ENCODE assay signal across 10 cellular contexts in genomic region chr19:7872306-7873204, GRCh38. TPM values are rescaled to one million over a fixed set of nuclear protein-coding genes. Genes with fewer than 3 reads are reported as not detected.
A peak's percentile ranks its signal among the peaks of the same experiment; 100 is the strongest.
DNase-seq lines count a peak whose midpoint lies in the region; ATAC-seq and TF ChIP-seq lines count a peak whose summit lies in the region.
"Had no signal": no experiment of that assay in that cellular context is flagged by ENCODE, and none has a peak within 500 bp of the region (broad histone marks: within the 10 kb centered on the region; RNA-seq: fewer than 3 reads in every experiment).

No MANE protein-coding gene starts in this region.

- H3K4me3 ChIP-seq in PC-3 (ENCODE audit: low read length) (no peak overlapping the region), fibroblast of lung (replicated peaks in 1 of 4; ENCODE audit: control extremely low read depth in 1 of 4, insufficient read depth in 1 of 4, low read depth in 3 of 4, low read length in 4 of 4) (no peak overlapping the region)
- H3K4me3 ChIP-seq: adrenal gland had no signal

- H4K20me1 ChIP-seq in PC-3 (ENCODE audit: low read length): no peaks in the 10 kb centered on the region
- H4K20me1 ChIP-seq in fibroblast of lung (ENCODE audit: control insufficient read depth, extremely low read depth, insufficient read depth, low read length): no peaks in the 10 kb centered on the region

- TF ChIP-seq CTCF in PC-3 (conservative IDR thresholded peaks at IDR 0.05; ENCODE audit: low read depth, low read length) (no peak), fibroblast of lung (conservative IDR thresholded peaks at IDR 0.05 in 1 of 2, IDR thresholded peaks at IDR 0.05 in 1 of 2; ENCODE audit: low read depth in 1 of 2, low read length in 2 of 2) (no peak), osteocyte (IDR thresholded peaks at IDR 0.05) (no peak), omental fat pad (IDR thresholded peaks at IDR 0.05) (no peak)

- DNase-seq in PC-3 (no peak), fibroblast of lung (ENCODE audit: low read depth in 2 of 2) (no peak), osteocyte (ENCODE audit: extremely low spot score, unreplicated experiment) (no peak), omental fat pad (ENCODE audit: low spot score) (no peak), NCI-H82 (lab: John Stamatoyannopoulos, UW) (no peak), SIG-M5 (lab: John Stamatoyannopoulos, UW) (no peak), DMS79 treated with DMSO at 0.1 percent for 48 hours (lab: John Stamatoyannopoulos, UW) (no peak)

- intact Hi-C loops in PC-3 (cut with micrococcal nuclease): loop anchor here (1.0 kb wide), 1 partner anchor 31 kb away; the partner anchor contains the start of gene MAP2K7

- H3F3A ChIP-seq in PC-3 (ENCODE audit: low read length, unreplicated experiment): peaks cover 10% of the 10 kb centered on the region

- H3K27me3 Mint-ChIP-seq in osteocyte (ENCODE audit: unreplicated experiment): peaks cover 28% of the 10 kb centered on the region

- H3K9me3 ChIP-seq in ES-I3 (ENCODE audit: control insufficient read depth, insufficient read depth, low read length) (no peaks in the 10 kb centered on the region), PC-3 (ENCODE audit: low read length) (no peaks in the 10 kb centered on the region), fibroblast of lung (ENCODE audit: control insufficient read depth, insufficient read depth, low read depth, low read length) (no peaks in the 10 kb centered on the region)
- H3K9me3 ChIP-seq: adrenal gland had no signal

- H3K4me1 ChIP-seq in ES-I3 (ENCODE audit: insufficient read depth, low read length) (peaks cover 2% of the 10 kb centered on the region; the same call in 1 of the 2 replicates), PC-3 (ENCODE audit: insufficient read depth, low read length) (peaks cover 24% of the 10 kb centered on the region), fibroblast of lung (ENCODE audit: control insufficient read depth, extremely low read depth, insufficient read depth, low read length) (peaks cover 7% of the 10 kb centered on the region)

- peaks cover 31% of the 10 kb centered on the region for H3K4me1 Mint-ChIP-seq in osteocyte (ENCODE audit: unreplicated experiment)

- H3K9ac ChIP-seq in ES-I3 (ENCODE audit: low read depth, low read length): peak overlapping the region; percentile 24; the same call in 1 of the 2 replicates
- H3K9ac ChIP-seq in PC-3 (ENCODE audit: low read length): no peak overlapping the region
- no peak overlapping the region for H3K9ac ChIP-seq in fibroblast of lung (ENCODE audit: insufficient read depth, low read length)

- no peak for ATAC-seq in PC-3
- ATAC-seq in omental fat pad (ENCODE audit: low FRiP score): no peak

- no peaks in the 10 kb centered on the region for H3K9me3 Mint-ChIP-seq in osteocyte (ENCODE audit: unreplicated experiment)

- H3K27ac Mint-ChIP-seq in osteocyte (ENCODE audit: unreplicated experiment): no peak overlapping the region

- peak overlapping the region; percentile 78 for H3K4me3 Mint-ChIP-seq in osteocyte (ENCODE audit: unreplicated experiment)

- H3K9me2 ChIP-seq in PC-3 (replicated peaks; ENCODE audit: low read length): no peaks in the 10 kb centered on the region

- POLR2A ChIA-PET in PC-3 (lab: Charles Lee; ENCODE audit: unreplicated experiment): no interaction called here

- H3K36me3 Mint-ChIP-seq in osteocyte (ENCODE audit: unreplicated experiment): no peaks in the 10 kb centered on the region

- H3K36me3 ChIP-seq in ES-I3 (ENCODE audit: insufficient read depth, low read length): no peaks in the 10 kb centered on the region
- H3K36me3 ChIP-seq in PC-3 (ENCODE audit: low read depth, low read length): no peaks in the 10 kb centered on the region
- H3K36me3 ChIP-seq in fibroblast of lung (ENCODE audit: control insufficient read depth, insufficient read depth, low read length): no peaks in the 10 kb centered on the region
- H3K36me3 ChIP-seq: adrenal gland had no signal

- H3K4me2 ChIP-seq in PC-3 (ENCODE audit: low read length) (peak overlapping the region; percentile 89), fibroblast of lung (ENCODE audit: extremely low read depth, insufficient read depth, low read length) (peak overlapping the region; percentile 10)

- no TSS peak for BruUV-seq in PC-3 (replicated peaks; lab: Mats Ljungman, UMichigan)

- CTCF ChIA-PET in PC-3 (lab: Charles Lee): no interaction called here

- H3K27ac ChIP-seq in PC-3 (ENCODE audit: low read length): no peak overlapping the region
- no peak overlapping the region for H3K27ac ChIP-seq in fibroblast of lung (ENCODE audit: insufficient read depth, low read length)

- H2AFZ ChIP-seq in PC-3 (ENCODE audit: low read length) (no peak overlapping the region), fibroblast of lung (ENCODE audit: low read length) (no peak overlapping the region)

- H3K79me2 ChIP-seq in PC-3 (ENCODE audit: low read length) (no peaks in the 10 kb centered on the region), fibroblast of lung (ENCODE audit: control insufficient read depth, insufficient read depth, low read length) (no peaks in the 10 kb centered on the region)

- H3K27me3 ChIP-seq in PC-3 (ENCODE audit: low read length) (no peaks in the 10 kb centered on the region), fibroblast of lung (ENCODE audit: control insufficient read depth, insufficient read depth, low read length) (peaks cover 17% of the 10 kb centered on the region)

RNA-seq across cellular contexts. Expression of gene PRR36, which starts 1.6 kb away (rescaled TPM):
- 2.4 and 2.5 TPM in 2 replicates for total RNA-seq in PC-3 (2014; rRNA removed)
- total RNA-seq in fibroblast of lung: under 0.01 TPM in 1 of 2 replicates, not detected in the other
- polyA plus RNA-seq in fibroblast of lung: not detected in 2 replicates
- polyA plus RNA-seq in fibroblast of lung (2012): 0.08 TPM in 1 of 2 replicates, not detected in the other
- polyA minus RNA-seq in fibroblast of lung (ENCODE audit: low replicate concordance): not detected in 2 replicates
- 0.24 and 0.51 TPM in 2 replicates for total RNA-seq in osteocyte
- not detected for total RNA-seq in omental fat pad
- total RNA-seq: Daoy had no signal

RNA-seq across cellular contexts. Expression of gene LRRC8E, which starts 15.8 kb away (rescaled TPM):
- total RNA-seq in PC-3 (2014; rRNA removed): 30.8 and 35.3 TPM in 2 replicates
- total RNA-seq in fibroblast of lung: 2.6 and 3.0 TPM in 2 replicates
- polyA plus RNA-seq in fibroblast of lung: 3.5 and 3.7 TPM in 2 replicates
- polyA plus RNA-seq in fibroblast of lung (2012): 3.2 and 4.7 TPM in 2 replicates
- 8.0 and 8.4 TPM in 2 replicates for polyA minus RNA-seq in fibroblast of lung (ENCODE audit: low replicate concordance)
- total RNA-seq in osteocyte: 3.3 and 3.5 TPM in 2 replicates
- total RNA-seq in omental fat pad: 1 to 10 TPM in 3 of 4 donors, under 1 TPM in 1; 0.79 to 6.5 (median 3.0) TPM

RNA-seq across cellular contexts. Expression of gene MAP2K7, which starts 31.1 kb away (rescaled TPM):
- total RNA-seq in PC-3 (2014; rRNA removed) (39.3 and 40.5 TPM in 2 replicates), fibroblast of lung (8.7 and 10.4 TPM in 2 replicates), osteocyte (34.4 and 42.1 TPM in 2 replicates), omental fat pad (10 to 100 TPM; 12.9 to 13.7 (median 13.6) TPM)
- 7.8 and 8.5 TPM in 2 replicates for polyA plus RNA-seq in fibroblast of lung
- 15.5 and 15.8 TPM in 2 replicates for polyA plus RNA-seq in fibroblast of lung (2012)
- polyA minus RNA-seq in fibroblast of lung (ENCODE audit: low replicate concordance): 8.6 and 19.5 TPM in 2 replicates

RNA-seq across cellular contexts. Expression of gene TGFBR3L, which starts 42.1 kb away (rescaled TPM):
- total RNA-seq in PC-3 (2014; rRNA removed) (10.5 and 15.5 TPM in 2 replicates), fibroblast of lung (1.0 and 1.3 TPM in 2 replicates), osteocyte (2.3 and 2.6 TPM in 2 replicates), omental fat pad (not detected)
- 0.35 TPM in 1 of 2 replicates, not detected in the other for polyA plus RNA-seq in fibroblast of lung
- polyA plus RNA-seq in fibroblast of lung (2012): 2.0 and 5.7 TPM in 2 replicates
- not detected in 2 replicates for polyA minus RNA-seq in fibroblast of lung (ENCODE audit: low replicate concordance)

RNA-seq across cellular contexts. Expression of gene EVI5L, which starts 42.5 kb away (rescaled TPM):
- 29.5 and 42.4 TPM in 2 replicates for total RNA-seq in PC-3 (2014; rRNA removed)
- total RNA-seq in fibroblast of lung: 13.4 and 16.5 TPM in 2 replicates
- 8.8 and 10.4 TPM in 2 replicates for polyA plus RNA-seq in fibroblast of lung
- 15.7 and 16.1 TPM in 2 replicates for polyA plus RNA-seq in fibroblast of lung (2012)
- 49.8 and 76.3 TPM in 2 replicates for polyA minus RNA-seq in fibroblast of lung (ENCODE audit: low replicate concordance)
- total RNA-seq in osteocyte: 27.3 and 27.6 TPM in 2 replicates
- total RNA-seq in omental fat pad: 10 to 100 TPM in 1 of 4 donors, 1 to 10 TPM in 3; 6.9 to 10.8 (median 7.9) TPM
